24 cellular contexts compared by ENCODE assay signal in the genomic region with DNA sequence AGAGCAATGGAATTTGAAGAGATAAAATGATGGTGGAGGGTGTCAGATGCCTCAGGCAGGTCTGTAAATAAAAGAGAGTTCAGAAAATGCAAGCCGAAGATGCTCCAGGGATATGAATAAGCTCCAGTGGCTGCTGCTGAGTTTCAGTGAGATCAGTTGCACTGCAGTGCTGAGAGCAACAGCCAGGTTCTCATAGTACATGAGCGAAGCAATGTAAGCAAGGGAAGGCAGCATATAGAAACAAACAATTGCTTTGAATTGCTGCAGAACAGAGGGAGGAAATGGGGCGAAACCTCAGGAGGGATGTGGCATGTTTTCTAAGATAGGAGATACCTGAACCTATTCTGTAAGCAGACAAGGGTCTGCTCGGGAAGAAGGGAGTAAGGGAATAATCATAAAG.
DNase-seq lines count a peak whose midpoint lies in the region; ATAC-seq, FAIRE-seq and TF ChIP-seq lines count a peak whose summit lies in the region.
"Had no signal": no experiment of that assay in that cellular context is flagged by ENCODE, and none has a peak within 500 bp of the region (broad histone marks: within the 10 kb centered on the region; RNA-seq: fewer than 3 reads in every experiment).

No MANE protein-coding gene starts in this region.

- H3K27ac Mint-ChIP-seq in CD14-positive monocyte, result no peak overlapping the region
- no peak overlapping the region for H3K27ac Mint-ChIP-seq in effector memory CD8-positive, alpha-beta T cell

- BruUV-seq in PC-3 (replicated peaks; lab: Mats Ljungman, UMichigan), result no TSS peak

- H2BK20ac ChIP-seq in H1 (ENCODE audit: low read length), result no peak overlapping the region

- WGBS in H1 (ENCODE audit: extremely low coverage in 1 of 2, insufficient coverage in 1 of 2, insufficient read length in 1 of 2, insufficient replicate concordance in 2 of 2, low coverage in 1 of 2, low lambda C conversion rate in 2 of 2, missing lambda C conversion rate in 1 of 2), 2 experiments, result 91% methylated on average over 4 of the region's 4 CpGs; no CpG with 5 or more reads in 1 of the 2 experiments

- H3K27me3 ChIP-seq in PC-3 (ENCODE audit: low read length) (no peaks in the 10 kb centered on the region), H1 (replicated peaks in 1 of 4; ENCODE audit: control insufficient read depth in 3 of 4, extremely low read depth in 1 of 4, insufficient read depth in 3 of 4, low read length in 3 of 4) (no peaks in the 10 kb centered on the region), neural cell (ENCODE audit: insufficient read depth, low read depth, low read length) (no peaks in the 10 kb centered on the region), uterus (no peaks in the 10 kb centered on the region)
- H3K27me3 ChIP-seq: adrenal gland, BE2C, pancreas had no signal

- no peak overlapping the region for H3K4ac ChIP-seq in H1 (replicated peaks; ENCODE audit: insufficient read length, low read depth, low read length)

- peaks cover 0 to 12% (median 9%) of the 10 kb centered on the region in 7 donors for H3K9me3 Mint-ChIP-seq in CD14-positive monocyte
- H3K9me3 Mint-ChIP-seq in effector memory CD8-positive, alpha-beta T cell, result peaks cover 8 to 19% of the 10 kb centered on the region in 2 donors

- intact Hi-C loops in PC-3 (cut with micrococcal nuclease) (no loop called here), uterus (cut with DNase I; ENCODE audit: low total_unique reads) (no loop called here), CD14-positive monocyte (cut with micrococcal nuclease) (no loop called here)

- no peak for TF ChIP-seq POLR2A in H1 (IDR thresholded peaks at IDR 0.05; ENCODE audit: control extremely low read depth in 1 of 2, low read depth in 2 of 2, low read length in 2 of 2)
- TF ChIP-seq POLR2A in uterus (IDR thresholded peaks at IDR 0.05), result no peak

- H3K4me1 ChIP-seq in PC-3 (ENCODE audit: insufficient read depth, low read length) (peaks cover 33% of the 10 kb centered on the region), H1 (replicated peaks in 1 of 4; ENCODE audit: control insufficient read depth in 3 of 4, insufficient read depth in 4 of 4, low read length in 3 of 4) (no peaks in the 10 kb centered on the region; a peak in 2 of 7 replicates), uterus (no peaks in the 10 kb centered on the region)
- H3K4me1 ChIP-seq: adrenal gland, BE2C, left ventricle myocardium inferior, pancreas had no signal

- TF ChIP-seq CTCF in PC-3 (conservative IDR thresholded peaks at IDR 0.05; ENCODE audit: low read depth, low read length) (no peak), H1 (IDR thresholded peaks at IDR 0.05; ENCODE audit: control extremely low read depth in 1 of 3, insufficient read depth in 1 of 3, low read depth in 1 of 3, low read length in 3 of 3) (no peak), neural cell (IDR thresholded peaks at IDR 0.05; ENCODE audit: poor library complexity, severe bottlenecking) (peak; percentile 14), uterus (IDR thresholded peaks at IDR 0.05) (no peak), CD14-positive monocyte (IDR thresholded peaks at IDR 0.05) (no peak)

- H2AFZ ChIP-seq in PC-3 (ENCODE audit: low read length) (peak overlapping the region; percentile 36; the same call in 1 of the 2 replicates), H1 (ENCODE audit: low read length) (peak overlapping the region; percentile 46; the same call in 1 of the 2 replicates), neural cell (ENCODE audit: low read depth, low read length) (no peak overlapping the region)

- no peak overlapping the region for H4K8ac ChIP-seq in H1 (ENCODE audit: extremely low read depth, insufficient read depth, low read length)

- no peaks in the 10 kb centered on the region for H3K23me2 ChIP-seq in H1 (ENCODE audit: low read depth, low read length)

- no peak overlapping the region for H4K91ac ChIP-seq in H1 (replicated peaks; ENCODE audit: insufficient read length, low read length)

- no peak overlapping the region for H3K27ac ChIP-seq in PC-3 (ENCODE audit: low read length)
- H3K27ac ChIP-seq in H1 (ENCODE audit: low read depth, low read length), result 0 out of 2 replicates have a peak overlapping the region, but pooled peaks have one; percentile 4
- H3K27ac ChIP-seq in neural cell (ENCODE audit: low read length), result no peak overlapping the region
- peak overlapping the region; percentile 23 to 47 for H3K27ac ChIP-seq in uterus
- H3K27ac ChIP-seq: adrenal gland, KMS-11, left ventricle myocardium inferior, pancreas had no signal

- no peaks in the 10 kb centered on the region for H3K79me2 ChIP-seq in PC-3 (ENCODE audit: low read length)
- no peaks in the 10 kb centered on the region for H3K79me2 ChIP-seq in H1 (ENCODE audit: control insufficient read depth in 1 of 2, insufficient read depth in 2 of 2, low read length in 2 of 2)
- no peaks in the 10 kb centered on the region for H3K79me2 ChIP-seq in neural cell (replicated peaks; ENCODE audit: insufficient read depth, low read length)

- TF ChIP-seq EP300 in H1 (IDR thresholded peaks at IDR 0.05; ENCODE audit: borderline replicate concordance in 1 of 2, low read depth in 2 of 2, low read length in 2 of 2) (no peak), neural cell (conservative IDR thresholded peaks at IDR 0.05; ENCODE audit: poor library complexity, severe bottlenecking) (no peak)

- H3K4me3 ChIP-seq in PC-3 (ENCODE audit: low read length) (no peak overlapping the region), H1 (ENCODE audit: extremely low read depth in 1 of 4, insufficient read depth in 2 of 4, low read depth in 3 of 4, low read length in 4 of 4) (no peak overlapping the region), neural cell (ENCODE audit: low read length) (no peak overlapping the region), uterus (no peak overlapping the region)
- H3K4me3 ChIP-seq: adrenal gland, GM12878, left ventricle myocardium inferior, pancreas had no signal

- TF ChIP-seq RAD21 in H1 (IDR thresholded peaks at IDR 0.05 in 1 of 2, conservative IDR thresholded peaks at IDR 0.05 in 1 of 2; ENCODE audit: low read depth in 2 of 2, low read length in 2 of 2) (no peak), neural cell (conservative IDR thresholded peaks at IDR 0.05) (no peak)

- no peak overlapping the region for H3K14ac ChIP-seq in H1 (ENCODE audit: insufficient read length)

- H3K18ac ChIP-seq in H1 (ENCODE audit: extremely low read depth, low read length), result no peak overlapping the region

- POLR2A ChIA-PET in PC-3 (lab: Charles Lee; ENCODE audit: unreplicated experiment) (interaction anchor here (0.6 kb wide), 1 partner anchor 9 kb away, joined by 3 read pairs; no protein-coding TSS in a partner anchor), H1 (lab: Charles Lee; ENCODE audit: partially characterized antibody) (no interaction called here)

- H2BK15ac ChIP-seq in H1 (ENCODE audit: low read length), result no peak overlapping the region

- H4K20me1 ChIP-seq in PC-3 (ENCODE audit: low read length) (no peaks in the 10 kb centered on the region), H1 (replicated peaks in 1 of 2; ENCODE audit: control insufficient read depth in 1 of 2, insufficient read depth in 2 of 2, low read length in 2 of 2) (no peaks in the 10 kb centered on the region), neural cell (ENCODE audit: insufficient read depth) (no peaks in the 10 kb centered on the region)

- H2BK5ac ChIP-seq in H1 (ENCODE audit: low read depth, low read length), result no peak overlapping the region

- no peaks in the 10 kb centered on the region for H3K36me3 Mint-ChIP-seq in CD14-positive monocyte
- no peaks in the 10 kb centered on the region for H3K36me3 Mint-ChIP-seq in effector memory CD8-positive, alpha-beta T cell (ENCODE audit: insufficient read depth)

- H3K4me1 Mint-ChIP-seq in CD14-positive monocyte, result no peaks in the 10 kb centered on the region
- H3K4me1 Mint-ChIP-seq in effector memory CD8-positive, alpha-beta T cell (ENCODE audit: low read depth in 2 of 2), result no peaks in the 10 kb centered on the region
- H3K4me1 Mint-ChIP-seq: central memory CD8-positive, alpha-beta T cell had no signal

- ATAC-seq in PC-3, result peak; percentile 32; the same call in 1 of the 2 replicates
- ATAC-seq in effector memory CD8-positive, alpha-beta T cell (replicated peaks), result no peak
- no peak for ATAC-seq in activated CD4-positive, CD25-positive, alpha-beta regulatory T cell treated with anti-CD3 and anti-CD28 coated beads, Interleukin-2, amount 50 U/mL, for 24 hours
- ATAC-seq: GM12878, HCT116 had no signal

- DNase-seq in PC-3 (peak; percentile 3), H1 (ENCODE audit: low read depth in 1 of 2, low spot score in 2 of 2) (no peak), uterus (no peak), CD14-positive monocyte (ENCODE audit: low spot score) (no peak)
- DNase-seq in effector memory CD8-positive, alpha-beta T cell, result no peak
- DNase-seq: activated CD4-positive, alpha-beta T cell treated with anti-CD3 and anti-CD28 coated beads for 4 hours; activated CD8-positive, alpha-beta memory T cell treated with anti-CD3 and anti-CD28 coated beads, Interleukin-2, amount 50 U/mL, for 48 hours; activated gamma-delta T cell; adrenal gland; BE2C; GF-D8; left ventricle myocardium inferior; NCI-H1092; NCI-H2081 treated with DMSO at 0.1 percent for 48 hours; pancreas; stimulated activated CD4-positive, alpha-beta T cell treated with anti-CD3 and anti-CD28 coated beads, Interleukin-2, amount 100 ng/mL, for 48 hours had no signal

- H3K56ac ChIP-seq in H1 (replicated peaks; ENCODE audit: insufficient read length, low read depth, low read length), result no peak overlapping the region

- H3K9ac ChIP-seq in PC-3 (ENCODE audit: low read length) (no peak overlapping the region), H1 (replicated peaks in 1 of 4; ENCODE audit: extremely low read depth in 1 of 4, low read depth in 3 of 4, low read length in 3 of 4) (peak overlapping the region in 1 of 4 experiments; percentile 15; a peak in 1 of 7 replicates), neural cell (ENCODE audit: low read length) (peak overlapping the region; percentile 10)
- H3K9ac ChIP-seq: KMS-11 had no signal

- no peak overlapping the region for H3K4me3 Mint-ChIP-seq in CD14-positive monocyte
- H3K4me3 Mint-ChIP-seq in effector memory CD8-positive, alpha-beta T cell, result no peak overlapping the region
- H3K4me3 Mint-ChIP-seq: central memory CD8-positive, alpha-beta T cell had no signal

- H4K5ac ChIP-seq in H1 (ENCODE audit: insufficient read length, low read depth, low read length), result no peak overlapping the region

- FAIRE-seq in H1 (lab: Jason Lieb, UNC), result no peak
- FAIRE-seq: D721Med, GM12878, pancreas, RCC 7860 had no signal

- no peak overlapping the region for H3K23ac ChIP-seq in H1 (ENCODE audit: insufficient read length)

- no peaks in the 10 kb centered on the region for H3K9me2 ChIP-seq in PC-3 (replicated peaks; ENCODE audit: low read length)
- no peaks in the 10 kb centered on the region for H3K9me2 ChIP-seq in neural cell (ENCODE audit: insufficient read depth, low read length)

- no peak overlapping the region for H2BK120ac ChIP-seq in H1 (replicated peaks; ENCODE audit: low read depth, low read length)

- H3K36me3 ChIP-seq in PC-3 (ENCODE audit: low read depth, low read length), result no peaks in the 10 kb centered on the region
- no peaks in the 10 kb centered on the region for H3K36me3 ChIP-seq in H1 (ENCODE audit: control insufficient read depth in 2 of 4, insufficient read depth in 4 of 4, low read length in 3 of 4)
- no peaks in the 10 kb centered on the region for H3K36me3 ChIP-seq in neural cell (ENCODE audit: insufficient read depth, low read length)
- H3K36me3 ChIP-seq in uterus, result no peaks in the 10 kb centered on the region
- H3K36me3 ChIP-seq: adrenal gland, BE2C, left ventricle myocardium inferior, pancreas had no signal

- no peaks in the 10 kb centered on the region for H3K27me3 Mint-ChIP-seq in CD14-positive monocyte (ENCODE audit: low read depth in 3 of 3)
- H3K27me3 Mint-ChIP-seq in effector memory CD8-positive, alpha-beta T cell, result no peaks in the 10 kb centered on the region
- H3K27me3 Mint-ChIP-seq: central memory CD8-positive, alpha-beta T cell had no signal

- no peak overlapping the region for H2AK5ac ChIP-seq in H1 (ENCODE audit: low read depth, low read length)

- H3F3A ChIP-seq in PC-3 (ENCODE audit: low read length, unreplicated experiment) (no peaks in the 10 kb centered on the region), neural cell (ENCODE audit: insufficient read depth, low read length, poor library complexity, severe bottlenecking) (no peaks in the 10 kb centered on the region)

- CTCF ChIA-PET in PC-3 (lab: Charles Lee) (interaction anchor here (0.6 kb wide), 1 partner anchor 36 kb away, joined by 3 read pairs; no protein-coding TSS in a partner anchor), H1 (lab: Charles Lee; ENCODE audit: partially characterized antibody) (interaction anchor here (1.3 kb wide), 1 partner anchor 10 kb away, joined by 3 read pairs; no protein-coding TSS in a partner anchor)

- H2BK12ac ChIP-seq in H1 (ENCODE audit: low read depth, low read length), result no peak overlapping the region

- H3K4me2 ChIP-seq in PC-3 (ENCODE audit: low read length) (no peak overlapping the region), H1 (ENCODE audit: insufficient read depth in 1 of 2, low read depth in 2 of 2, low read length in 2 of 2) (no peak overlapping the region), neural cell (ENCODE audit: low read length) (no peak overlapping the region)
- H3K4me2 ChIP-seq: KMS-11 had no signal

- H3K79me1 ChIP-seq in H1 (ENCODE audit: low read depth, low read length), result no peaks in the 10 kb centered on the region

- no peaks in the 10 kb centered on the region for H3K9me3 ChIP-seq in PC-3 (ENCODE audit: low read length)
- H3K9me3 ChIP-seq in H1 (ENCODE audit: insufficient read depth in 2 of 2, low read depth in 1 of 2, low read length in 1 of 2), result no peaks in the 10 kb centered on the region
- no peaks in the 10 kb centered on the region for H3K9me3 ChIP-seq in neural cell (ENCODE audit: low read length)
- H3K9me3 ChIP-seq in uterus, result no peaks in the 10 kb centered on the region
- H3K9me3 ChIP-seq: adrenal gland, BE2C, left ventricle myocardium inferior had no signal

Comparison
In these comparisons a context has a peak if more than half of its experiments do, and no peak if none do; other contexts are left out.
1. H3K27ac ChIP-seq: peak in H1 (single experiment) and uterus (2 of 2); none in PC-3 (single experiment) and neural cell (single experiment).